In genomic region chr5:55597014-55597981, GRCh38 we compare ENCODE assay signal across 1 cellular context.
TF ChIP-seq lines count a peak whose summit lies in the region.

No MANE protein-coding gene starts in this region.

TF ChIP-seq in liver, 16 proteins besides CTCF, POLR2A, EP300 and RAD21 (continued from another document):
- peak; percentile 79 for TF ChIP-seq REST (IDR thresholded peaks at IDR 0.05)
- peak; percentile 96 to 98 for TF ChIP-seq JUND (IDR thresholded peaks at IDR 0.05)
- peak; percentile 31 to 61 for TF ChIP-seq EGR1 (IDR thresholded peaks at IDR 0.05; ENCODE audit: low read depth in 2 of 2)
- TF ChIP-seq ZBTB33 (IDR thresholded peaks at IDR 0.05) = peak; percentile 63
- peak; percentile 73 for TF ChIP-seq YY1 (IDR thresholded peaks at IDR 0.05)
- peak; percentile 51 for TF ChIP-seq TAF1 (conservative IDR thresholded peaks at IDR 0.05)
- peak in 1 of 2 donors; percentile 26 for TF ChIP-seq GABPA (IDR thresholded peaks at IDR 0.05 in 1 of 2, conservative IDR thresholded peaks at IDR 0.05 in 1 of 2)
- TF ChIP-seq FOXA2 (IDR thresholded peaks at IDR 0.05) = no peak
- TF ChIP-seq ATF3 (IDR thresholded peaks at IDR 0.05) = peak; percentile 74
- peak; percentile 84 for TF ChIP-seq SP1 (IDR thresholded peaks at IDR 0.05)
- TF ChIP-seq RXRA (IDR thresholded peaks at IDR 0.05) = peak; percentile 74 to 84
- TF ChIP-seq NR2F2 (IDR thresholded peaks at IDR 0.05) = peak; percentile 94
- peak; percentile 65 for TF ChIP-seq HNF4G (IDR thresholded peaks at IDR 0.05)
